ENCODE assay signal across 10 cellular contexts in genomic region chr3:157502916-157503620, GRCh38. TPM values are rescaled to one million over a fixed set of nuclear protein-coding genes. Genes with fewer than 3 reads are reported as not detected.
A peak's percentile ranks its signal among the peaks of the same experiment; 100 is the strongest.
DNase-seq lines count a peak whose midpoint lies in the region; ATAC-seq and TF ChIP-seq lines count a peak whose summit lies in the region.
"Had no signal": no experiment of that assay in that cellular context is flagged by ENCODE, and none has a peak within 500 bp of the region (broad histone marks: within the 10 kb centered on the region; RNA-seq: fewer than 3 reads in every experiment).

TSS of gene VEPH1 (minus strand) at chr3:157503416. CDS start at chr3:157495349, 8,067 bp downstream.

- peaks cover 33% of the 10 kb centered on the region for H3K4me1 Mint-ChIP-seq in endothelial cell (ENCODE audit: unreplicated experiment)

- intact Hi-C loops in posterior vena cava (cut with DNase I): no loop called here

- H3K4me1 ChIP-seq in lung (ENCODE audit: control insufficient read depth in 2 of 2, insufficient read depth in 2 of 2, low read length in 2 of 2): no peaks in the 10 kb centered on the region

- WGBS in lung, 2 donors: 57 to 83% methylated on average over 7 of the region's 7 CpGs

- no peaks in the 10 kb centered on the region for H3K27me3 ChIP-seq in lung (ENCODE audit: control insufficient read depth, insufficient read depth)

- no peaks in the 10 kb centered on the region for H3K9me3 Mint-ChIP-seq in endothelial cell (ENCODE audit: unreplicated experiment)
- H3K9me3 Mint-ChIP-seq: activated T-helper 1 cell treated with anti-CD3 and anti-CD28 coated beads, Interleukin-12 subunit alpha, Interleukin-12 subunit beta, Interleukin-2, Interleukin-4 antibody, amounts not matched to agents 30 ng/mL and 10 ng/mL and 1 ng/mL, durations not matched to agents 14 hours and 24 hours and 36 hours had no signal

- H3K36me3 ChIP-seq in lung (ENCODE audit: control insufficient read depth in 2 of 2, insufficient read depth in 2 of 2, low read length in 2 of 2): no peaks in the 10 kb centered on the region

- peak within 1 kb of the TSS; percentile 14 for H3K4me3 ChIP-seq in lung

- H3K27me3 Mint-ChIP-seq in endothelial cell (ENCODE audit: unreplicated experiment): no peaks in the 10 kb centered on the region

- H3K36me3 Mint-ChIP-seq in endothelial cell (ENCODE audit: low read depth, unreplicated experiment): no peaks in the 10 kb centered on the region

- no peak for ATAC-seq in lung (ENCODE audit: insufficient read depth, low FRiP score)
- no peak for ATAC-seq in GM19395 (IDR thresholded peaks at IDR 0.05; ENCODE audit: unreplicated experiment)

- H3K27ac ChIP-seq in lung (ENCODE audit: low read depth in 1 of 2, low read length in 1 of 2): peak within 1 kb of the TSS in 1 of 2 donors; percentile 42

- no peak within 1 kb of the TSS for H3K27ac Mint-ChIP-seq in endothelial cell (ENCODE audit: unreplicated experiment)
- H3K27ac Mint-ChIP-seq: activated T-helper 1 cell treated with anti-CD3 and anti-CD28 coated beads, Interleukin-12 subunit alpha, Interleukin-12 subunit beta, Interleukin-2, Interleukin-4 antibody, amounts not matched to agents 30 ng/mL and 10 ng/mL and 1 ng/mL, durations not matched to agents 14 hours and 24 hours and 36 hours had no signal

- DNase-seq in RKO (ENCODE audit: low spot score) (peak; percentile 31), endothelial cell (ENCODE audit: low spot score) (no peak), lung (ENCODE audit: low spot score) (no peak), ureter (ENCODE audit: low spot score) (no peak), OCI-M1 (lab: John Stamatoyannopoulos, UW) (no peak), posterior vena cava (ENCODE audit: low spot score) (no peak)
- DNase-seq: activated CD4-positive, CD25-positive, alpha-beta regulatory T cell; cerebellar nuclear complex had no signal

- TF ChIP-seq CTCF in endothelial cell (IDR thresholded peaks at IDR 0.05; ENCODE audit: unreplicated experiment) (no peak), lung (IDR thresholded peaks at IDR 0.05; ENCODE audit: control extremely low read depth, extremely low read depth) (no peak)

- no peak within 1 kb of the TSS for H3K4me3 Mint-ChIP-seq in endothelial cell (ENCODE audit: unreplicated experiment)
- H3K4me3 Mint-ChIP-seq: activated T-helper 1 cell treated with anti-CD3 and anti-CD28 coated beads, Interleukin-12 subunit alpha, Interleukin-12 subunit beta, Interleukin-2, Interleukin-4 antibody, amounts not matched to agents 30 ng/mL and 10 ng/mL and 1 ng/mL, durations not matched to agents 14 hours and 24 hours and 36 hours had no signal

- H3K9me3 ChIP-seq in lung (ENCODE audit: control insufficient read depth in 2 of 2, insufficient read depth in 1 of 2, low read length in 1 of 2): peaks cover 0 to 3% of the 10 kb centered on the region in 2 donors

RNA-seq across cellular contexts. Expression of gene VEPH1, which starts in this region (rescaled TPM):
- total RNA-seq in endothelial cell (ENCODE audit: unreplicated experiment) (10.3 TPM), lung (100 to 1,000 TPM in 1 of 2 donors, 10 to 100 TPM in 1; 77.6 to 237 TPM), ureter (10.8 TPM), posterior vena cava (1 to 10 TPM in 1 of 2 donors, under 1 TPM in 1; 0.24 to 1.7 TPM)
- polyA plus RNA-seq in lung: 10 to 100 TPM; 14.6 to 53.5 TPM
- total RNA-seq: activated T-helper 1 cell treated with anti-CD3 and anti-CD28 coated beads, Interleukin-12 subunit alpha, Interleukin-12 subunit beta, Interleukin-2, Interleukin-4 antibody, amounts not matched to agents 30 ng/mL and 10 ng/mL and 1 ng/mL, durations not matched to agents 14 hours and 24 hours and 36 hours had no signal
